ENCODE assay signal across 9 cellular contexts in genomic region chr20:47574616-47575401, GRCh38.
A peak's percentile ranks its signal among the peaks of the same experiment; 100 is the strongest.
DNase-seq lines count a peak whose midpoint lies in the region; ATAC-seq, FAIRE-seq and TF ChIP-seq lines count a peak whose summit lies in the region.
"Had no signal": no experiment of that assay in that cellular context is flagged by ENCODE, and none has a peak within 500 bp of the region (broad histone marks: within the 10 kb centered on the region; RNA-seq: fewer than 3 reads in every experiment).

No MANE protein-coding gene starts in this region.

- H3K9me3 ChIP-seq in small intestine (ENCODE audit: control insufficient read depth, low read depth): no peaks in the 10 kb centered on the region

- no peak overlapping the region for H3K4me3 Mint-ChIP-seq in activated naive CD8-positive, alpha-beta T cell treated with anti-CD3 and anti-CD28 coated beads for 36 hours

- WGBS in small intestine, 3 donors: 46 to 62% (median 60%) methylated on average over 4 of the region's 4 CpGs

- H3K4me3 ChIP-seq in bronchial epithelial cell (ENCODE audit: low read depth, low read length) (no peak overlapping the region), small intestine (ENCODE audit: low read depth in 1 of 2, low read length in 2 of 2) (no peak overlapping the region)

- H3K9me3 Mint-ChIP-seq in activated naive CD8-positive, alpha-beta T cell treated with anti-CD3 and anti-CD28 coated beads for 36 hours: peaks cover 3% of the 10 kb centered on the region

- FAIRE-seq in bronchial epithelial cell (lab: Jason Lieb, UNC) (no peak), small intestine (lab: Jason Lieb, UNC) (no peak)

- TF ChIP-seq CTCF in bronchial epithelial cell (IDR thresholded peaks at IDR 0.05; ENCODE audit: insufficient read depth, low read length, severe bottlenecking): no peak

- H3K4me1 ChIP-seq in small intestine (ENCODE audit: control insufficient read depth in 2 of 2, insufficient read depth in 1 of 2, low read depth in 1 of 2, low read length in 1 of 2): peaks cover 0 to 17% of the 10 kb centered on the region in 2 donors

- peaks cover 42% of the 10 kb centered on the region for H3K36me3 Mint-ChIP-seq in activated naive CD8-positive, alpha-beta T cell treated with anti-CD3 and anti-CD28 coated beads for 36 hours

- no peaks in the 10 kb centered on the region for H3K27me3 ChIP-seq in bronchial epithelial cell (ENCODE audit: control insufficient read depth, insufficient read depth, low read length)
- H3K27me3 ChIP-seq in small intestine (ENCODE audit: control insufficient read depth in 2 of 2, insufficient read depth in 2 of 2, low read length in 2 of 2): no peaks in the 10 kb centered on the region

- H3K27ac ChIP-seq in small intestine (ENCODE audit: low read depth in 1 of 2, low read length in 1 of 2): no peak overlapping the region
- H3K27ac ChIP-seq: WERI-Rb-1 had no signal

- H3K36me3 ChIP-seq in bronchial epithelial cell (ENCODE audit: control insufficient read depth, insufficient read depth, low read length): peaks cover 1% of the 10 kb centered on the region
- H3K36me3 ChIP-seq in small intestine (ENCODE audit: control insufficient read depth in 2 of 2, insufficient read depth in 2 of 2, low read length in 2 of 2): no peaks in the 10 kb centered on the region
- H3K36me3 ChIP-seq: WERI-Rb-1 had no signal

- H3K27ac Mint-ChIP-seq in activated naive CD8-positive, alpha-beta T cell treated with anti-CD3 and anti-CD28 coated beads for 36 hours: no peak overlapping the region

- H3K4me1 Mint-ChIP-seq in activated naive CD8-positive, alpha-beta T cell treated with anti-CD3 and anti-CD28 coated beads for 36 hours: peaks cover 62% of the 10 kb centered on the region

- H3K27me3 Mint-ChIP-seq in activated naive CD8-positive, alpha-beta T cell treated with anti-CD3 and anti-CD28 coated beads for 36 hours: no peaks in the 10 kb centered on the region

- DNase-seq in NCI-H2107 treated with DMSO at 0.1 percent for 48 hours (lab: John Stamatoyannopoulos, UW; ENCODE audit: unreplicated experiment) (peak; percentile 38), NCI-H2107 (lab: John Stamatoyannopoulos, UW) (no peak), NCI-H460 (ENCODE audit: extremely low read depth, low read depth) (peak; percentile 19), bronchial epithelial cell (ENCODE audit: low read depth) (peak; percentile 29), small intestine (peak; percentile 43), dedifferentiated amniotic fluid mesenchymal stem cell (ENCODE audit: extremely low spot score) (no peak)
- DNase-seq in activated naive CD8-positive, alpha-beta T cell treated with anti-CD3 and anti-CD28 coated beads for 36 hours: no peak
- DNase-seq: WERI-Rb-1 had no signal

- no peak for ATAC-seq in HG02840 (IDR thresholded peaks at IDR 0.05; ENCODE audit: low FRiP score, unreplicated experiment)

Comparison
In these comparisons a context has a peak if more than half of its experiments do, and no peak if none do; other contexts are left out.
1. DNase-seq: peak in NCI-H2107 treated with DMSO at 0.1 percent for 48 hours (single experiment), NCI-H460 (single experiment), bronchial epithelial cell (single experiment) and small intestine (single experiment); none in NCI-H2107 (single experiment), dedifferentiated amniotic fluid mesenchymal stem cell (single experiment) and activated naive CD8-positive, alpha-beta T cell treated with anti-CD3 and anti-CD28 coated beads for 36 hours (single experiment).